12 cellular contexts compared by ENCODE assay signal in the genomic region with DNA sequence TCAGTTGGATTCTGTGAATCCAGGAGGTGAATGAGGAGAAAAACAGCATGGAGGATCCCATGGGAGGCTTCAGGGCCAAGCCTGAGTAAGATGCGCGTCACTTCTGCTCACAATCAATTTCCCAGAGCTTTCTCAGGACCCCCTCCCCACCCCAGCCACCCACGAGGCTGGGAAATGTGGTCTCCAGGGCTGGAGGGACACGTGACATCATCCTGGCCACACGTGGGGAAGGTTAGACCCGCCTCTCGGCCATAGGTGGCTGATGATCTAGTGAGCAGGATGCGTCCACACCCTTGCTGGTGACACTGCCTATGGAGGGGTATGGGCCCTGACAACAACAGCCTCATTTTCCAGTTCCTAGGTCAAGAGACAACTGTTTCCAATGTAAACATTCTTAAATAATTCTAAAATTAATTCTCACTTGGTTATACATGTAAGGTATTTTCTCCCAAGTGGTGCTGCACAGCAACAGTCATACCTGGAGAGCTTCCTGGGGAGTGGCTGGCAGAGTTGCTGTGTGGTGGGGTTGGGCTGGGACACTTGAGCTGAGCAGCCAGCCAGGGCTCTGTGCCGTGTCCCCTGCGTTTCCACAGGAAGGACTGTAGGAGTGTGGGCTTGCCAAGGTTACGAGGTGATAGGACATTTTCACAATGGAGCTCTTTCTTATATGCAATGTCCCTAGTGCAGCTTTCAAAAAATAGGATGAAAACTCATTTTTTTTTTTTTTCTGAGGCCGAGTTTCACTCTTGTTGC.
DNase-seq lines count a peak whose midpoint lies in the region; ATAC-seq and TF ChIP-seq lines count a peak whose summit lies in the region.
"Had no signal": no experiment of that assay in that cellular context is flagged by ENCODE, and none has a peak within 500 bp of the region (broad histone marks: within the 10 kb centered on the region; RNA-seq: fewer than 3 reads in every experiment).

No MANE protein-coding gene starts in this region.

- DNase-seq in Right ventricle myocardium inferior (ENCODE audit: missing footprints) = no peak
- no peak for DNase-seq in cardiac septum (ENCODE audit: low spot score)
- no peak for DNase-seq in lung (ENCODE audit: low spot score)
- peak; percentile 54 for DNase-seq in spleen
- DNase-seq in NCI-H2029 treated with DMSO at 0.1 percent for 48 hours (lab: John Stamatoyannopoulos, UW) = no peak
- DNase-seq in OCI-LY7 (ENCODE audit: low spot score) = no peak
- DNase-seq in activated gamma-delta T cell treated with Interleukin-2 at 50 U/mL for 16 hours = no peak
- DNase-seq: Calu3; CD4-positive, alpha-beta T cell; DMS 273 treated with DMSO at 0.1 percent for 48 hours had no signal

- ATAC-seq in Right ventricle myocardium inferior (peak; percentile 58), lung (ENCODE audit: insufficient read depth, low FRiP score) (peak; percentile 31)

- POLR2A ChIA-PET in OCI-LY7 (lab: Charles Lee) = interaction anchor here (0.7 kb wide), 1 partner anchor 15 kb away, joined by 3 read pairs; no protein-coding TSS in a partner anchor

- CTCF ChIA-PET in OCI-LY7 (lab: Charles Lee; ENCODE audit: unreplicated experiment) = no interaction called here

- H3K36me3 ChIP-seq in lung (ENCODE audit: control insufficient read depth in 2 of 2, insufficient read depth in 2 of 2, low read length in 2 of 2) (no peaks in the 10 kb centered on the region), spleen (no peaks in the 10 kb centered on the region), OCI-LY7 (ENCODE audit: insufficient read depth, low read length) (no peaks in the 10 kb centered on the region)
- H3K36me3 ChIP-seq: HAP-1 had no signal

- no peak for TF ChIP-seq POLR2A in spleen (IDR thresholded peaks at IDR 0.05)

- peak overlapping the region; percentile 73 for H3K27ac ChIP-seq in C4-2B
- H3K27ac ChIP-seq in lung (ENCODE audit: low read depth in 1 of 2, low read length in 1 of 2) = no peak overlapping the region
- H3K27ac ChIP-seq in spleen = no peak overlapping the region
- H3K27ac ChIP-seq in OCI-LY7 (ENCODE audit: low read depth, low read length, poor library complexity, severe bottlenecking) = no peak overlapping the region

- H3K9me2 ChIP-seq in OCI-LY7 (ENCODE audit: insufficient read depth, low read length) = no peaks in the 10 kb centered on the region

- no peaks in the 10 kb centered on the region for H3K27me3 ChIP-seq in lung (ENCODE audit: control insufficient read depth, insufficient read depth)
- no peaks in the 10 kb centered on the region for H3K27me3 ChIP-seq in spleen (replicated peaks in 1 of 7)

- H3K4me2 ChIP-seq in OCI-LY7 (ENCODE audit: low read length) = no peak overlapping the region

- no peaks in the 10 kb centered on the region for H3K79me2 ChIP-seq in OCI-LY7 (ENCODE audit: insufficient read depth, low read depth, low read length)

- no peaks in the 10 kb centered on the region for H3K9me3 ChIP-seq in lung (ENCODE audit: control insufficient read depth in 2 of 2, insufficient read depth in 1 of 2, low read length in 1 of 2)
- H3K9me3 ChIP-seq in spleen = no peaks in the 10 kb centered on the region
- H3K9me3 ChIP-seq in OCI-LY7 (ENCODE audit: low read length) = no peaks in the 10 kb centered on the region
- H3K9me3 ChIP-seq: HAP-1 had no signal

- intact Hi-C loops in Right ventricle myocardium inferior (cut with DNase I) (loop anchor here (1.0 to 5.0 kb wide), 7 partner anchors 73 to 339 kb away; partner anchors contain the start of gene GADD45G), cardiac septum (cut with DNase I) (loop anchor here (5.0 to 10.0 kb wide), 2 partner anchors 156 to 347 kb away; no protein-coding TSS in a partner anchor), spleen (cut with DNase I; ENCODE audit: low total_unique reads) (no loop called here), OCI-LY7 (cut with micrococcal nuclease; ENCODE audit: unreplicated experiment) (no loop called here)

- BruUV-seq in OCI-LY7 (replicated peaks; lab: Mats Ljungman, UMichigan) = no TSS peak

- no peaks in the 10 kb centered on the region for H4K20me1 ChIP-seq in OCI-LY7 (ENCODE audit: insufficient read depth, low read length)

- H3K4me3 ChIP-seq in lung = no peak overlapping the region
- H3K4me3 ChIP-seq in spleen = no peak overlapping the region
- H3K4me3 ChIP-seq in OCI-LY7 (ENCODE audit: low read depth, low read length, poor library complexity, severe bottlenecking) = no peak overlapping the region
- H3K4me3 ChIP-seq: HAP-1 had no signal

- 84 to 91% methylated on average over 12 of the region's 12 CpGs for WGBS in lung, 2 donors
- WGBS in spleen, 5 donors = 72 to 89% (median 87%) methylated on average over 11 to 12 of the region's 12 CpGs

- TF ChIP-seq CTCF in C4-2B (conservative IDR thresholded peaks at IDR 0.05) (no peak), lung (IDR thresholded peaks at IDR 0.05; ENCODE audit: control extremely low read depth, extremely low read depth) (no peak), spleen (IDR thresholded peaks at IDR 0.05 in 8 of 11, conservative IDR thresholded peaks at IDR 0.05 in 3 of 11) (no peak), OCI-LY7 (conservative IDR thresholded peaks at IDR 0.05; ENCODE audit: low read length) (no peak)

- H2AFZ ChIP-seq in OCI-LY7 (ENCODE audit: low read length) = no peak overlapping the region

- H3K4me1 ChIP-seq in lung (ENCODE audit: control insufficient read depth in 2 of 2, insufficient read depth in 2 of 2, low read length in 2 of 2) (peaks cover 0 to 2% of the 10 kb centered on the region in 2 donors), spleen (no peaks in the 10 kb centered on the region), OCI-LY7 (ENCODE audit: insufficient read depth, low read length, poor library complexity, severe bottlenecking) (no peaks in the 10 kb centered on the region)

Comparison
In these comparisons a context has a peak if more than half of its experiments do, and no peak if none do; other contexts are left out.
1. intact Hi-C loops: an anchor here in Right ventricle myocardium inferior (1.0 to 5.0 kb wide) and cardiac septum (5.0 to 10.0 kb wide); none called in spleen and OCI-LY7.